20 cellular contexts compared by ENCODE assay signal in the genomic region with DNA sequence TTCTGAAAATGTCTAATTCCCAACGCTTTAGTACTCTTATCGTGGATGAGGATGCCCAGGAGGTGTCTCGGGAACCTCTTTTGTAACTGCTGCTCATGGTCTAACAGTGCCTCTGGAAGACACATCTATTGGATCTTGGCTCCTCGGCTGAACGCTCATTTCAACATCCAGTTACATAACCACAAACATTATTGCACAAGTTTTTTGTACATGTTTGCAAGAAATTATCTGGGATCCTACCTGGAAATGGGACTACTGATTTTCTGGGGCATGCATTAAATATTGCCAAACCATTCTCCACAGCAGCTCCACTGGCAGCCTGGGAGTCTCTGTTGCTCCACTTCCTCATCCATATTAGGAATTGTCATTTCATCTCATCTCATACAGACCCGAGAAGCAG.
DNase-seq lines count a peak whose midpoint lies in the region; ATAC-seq and TF ChIP-seq lines count a peak whose summit lies in the region.
"Had no signal": no experiment of that assay in that cellular context is flagged by ENCODE, and none has a peak within 500 bp of the region (broad histone marks: within the 10 kb centered on the region; RNA-seq: fewer than 3 reads in every experiment).

No MANE protein-coding gene starts in this region.

- ATAC-seq in GM18505 (IDR thresholded peaks at IDR 0.05; ENCODE audit: unreplicated experiment), result no peak

- H3K27me3 Mint-ChIP-seq in progenitor cell of endocrine pancreas, result peaks cover 6% of the 10 kb centered on the region
- H3K27me3 Mint-ChIP-seq: brain had no signal

- no peak overlapping the region for H3K27ac Mint-ChIP-seq in progenitor cell of endocrine pancreas
- H3K27ac Mint-ChIP-seq: activated CD8-positive, alpha-beta T cell treated with anti-CD3 and anti-CD28 coated beads, Interleukin-2, amount 10 ng/mL, durations not matched to agents 7 days and 5 days; activated naive CD8-positive, alpha-beta T cell; naive B cell had no signal

- H3K36me3 Mint-ChIP-seq in progenitor cell of endocrine pancreas (ENCODE audit: insufficient read depth), result no peaks in the 10 kb centered on the region
- H3K36me3 Mint-ChIP-seq: activated naive CD8-positive, alpha-beta T cell; naive B cell had no signal

- H3K4me3 ChIP-seq in NB4 (ENCODE audit: low read depth, low read length), result no peak overlapping the region
- H3K4me3 ChIP-seq: lung, spleen had no signal

- no peaks in the 10 kb centered on the region for H3K4me1 Mint-ChIP-seq in progenitor cell of endocrine pancreas (ENCODE audit: low read depth)

- TF ChIP-seq POLR2A in NB4 (IDR thresholded peaks at IDR 0.05; ENCODE audit: extremely low read depth, insufficient read length), result no peak
- TF ChIP-seq POLR2A in GM18505 (IDR thresholded peaks at IDR 0.05; ENCODE audit: borderline replicate concordance, extremely low read depth, insufficient read depth, insufficient read length), result no peak

- DNase-seq in GM03348 (ENCODE audit: low spot score) (peak; percentile 39), NB4 (ENCODE audit: low read depth) (peak; percentile 63), fibroblast of gingiva (ENCODE audit: low read depth) (peak; percentile 18), putamen (ENCODE audit: low spot score) (peak; percentile 47), NCI-H748 treated with DMSO at 0.1 percent for 48 hours (lab: John Stamatoyannopoulos, UW) (no peak), progenitor cell of endocrine pancreas (ENCODE audit: low spot score, unreplicated experiment) (no peak)
- DNase-seq: activated CD8-positive, alpha-beta T cell treated with anti-CD3 and anti-CD28 coated beads, Interleukin-2, amount 10 ng/mL, durations not matched to agents 7 days and 5 days; activated T-cell treated with anti-CD3 and anti-CD28 coated beads, Interleukin-2, amount 50 U/mL, for 48 hours; GF-D8; naive B cell; NCI-H1930; SHP77; spleen; stimulated activated CD8-positive, alpha-beta memory T cell treated with anti-CD3 and anti-CD28 coated beads, Interleukin-4, amount 100 ng/mL, for 48 hours; T-helper 17 cell; testis had no signal

- TF ChIP-seq CTCF in NB4 (IDR thresholded peaks at IDR 0.05; ENCODE audit: low read depth, low read length) (no peak), progenitor cell of endocrine pancreas (IDR thresholded peaks at IDR 0.05; ENCODE audit: unreplicated experiment) (no peak)

- H3K4me3 Mint-ChIP-seq in progenitor cell of endocrine pancreas (ENCODE audit: low read depth), result no peak overlapping the region
- H3K4me3 Mint-ChIP-seq: activated CD8-positive, alpha-beta T cell treated with anti-CD3 and anti-CD28 coated beads, Interleukin-2, amount 10 ng/mL, durations not matched to agents 7 days and 5 days; brain; T-helper 17 cell had no signal

- no peaks in the 10 kb centered on the region for H3K9me3 Mint-ChIP-seq in progenitor cell of endocrine pancreas (ENCODE audit: low read depth)

Comparison
In these comparisons a context has a peak if more than half of its experiments do, and no peak if none do; other contexts are left out.
1. DNase-seq: peak in GM03348 (single experiment), NB4 (single experiment), fibroblast of gingiva (single experiment) and putamen (single experiment); none in NCI-H748 treated with DMSO at 0.1 percent for 48 hours (single experiment) and progenitor cell of endocrine pancreas (single experiment).